22 cellular contexts compared by ENCODE assay signal in genomic region chr3:4509043-4509442, GRCh38. TPM values are rescaled to one million over a fixed set of nuclear protein-coding genes. Genes with fewer than 3 reads are reported as not detected.
DNase-seq lines count a peak whose midpoint lies in the region; ATAC-seq and TF ChIP-seq lines count a peak whose summit lies in the region.
"Had no signal": no experiment of that assay in that cellular context is flagged by ENCODE, and none has a peak within 500 bp of the region (broad histone marks: within the 10 kb centered on the region; RNA-seq: fewer than 3 reads in every experiment).

No MANE protein-coding gene starts in this region.

- H3K4me3 Mint-ChIP-seq in CD4-positive, CD25-positive, alpha-beta regulatory T cell, result no peak overlapping the region
- H3K4me3 Mint-ChIP-seq in memory B cell, result no peak overlapping the region
- H3K4me3 Mint-ChIP-seq in stimulated activated naive B cell treated with anti-CD40 and anti-IgM and Interleukin-4, amounts not matched to agents 10 μg/mL and 1 μg/mL and 100 μg/mL, for 72 hours, result peak overlapping the region; percentile 10 to 57
- H3K4me3 Mint-ChIP-seq: CD8-positive, alpha-beta memory T cell had no signal

- H3K36me3 ChIP-seq in CD4-positive, CD25-positive, alpha-beta regulatory T cell (ENCODE audit: control insufficient read depth, insufficient read depth, low read length), result no peaks in the 10 kb centered on the region
- H3K36me3 ChIP-seq in HEK293 (ENCODE audit: control insufficient read depth in 2 of 2, insufficient read depth in 1 of 2, low read length in 2 of 2) (no peaks in the 10 kb centered on the region), colonic mucosa (no peaks in the 10 kb centered on the region)
- H3K36me3 ChIP-seq: MG63 had no signal

- no peak for TF ChIP-seq CTCF in HEK293 (tag by site-specific recombination; IDR thresholded peaks at IDR 0.05)
- no peak for TF ChIP-seq CTCF in colonic mucosa (IDR thresholded peaks at IDR 0.05)

- intact Hi-C loops in colonic mucosa (cut with DNase I), result no loop called here

- no peak overlapping the region for H3K9ac ChIP-seq in colonic mucosa (ENCODE audit: low read depth in 2 of 2, low read length in 2 of 2)
- H3K9ac ChIP-seq: SK-N-SH had no signal

- peaks cover 5 to 56% (median 31%) of the 10 kb centered on the region in 4 donors for H3K4me1 Mint-ChIP-seq in CD4-positive, CD25-positive, alpha-beta regulatory T cell
- peaks cover 60% of the 10 kb centered on the region for H3K4me1 Mint-ChIP-seq in memory B cell
- H3K4me1 Mint-ChIP-seq in stimulated activated naive B cell treated with anti-CD40 and anti-IgM and Interleukin-4, amounts not matched to agents 10 μg/mL and 1 μg/mL and 100 μg/mL, for 72 hours, result peaks cover 74 to 98% of the 10 kb centered on the region in 2 donors

- DNase-seq in CD4-positive, CD25-positive, alpha-beta regulatory T cell, result no peak
- DNase-seq in memory B cell (ENCODE audit: low spot score in 2 of 2), result no peak
- no peak for DNase-seq in stimulated activated naive B cell treated with anti-CD40 and anti-IgM and Interleukin-4, amounts not matched to agents 10 μg/mL and 1 μg/mL and 100 μg/mL, for 72 hours
- no peak for DNase-seq in colonic mucosa
- DNase-seq in cerebellum (ENCODE audit: low spot score), result no peak
- DNase-seq: Calu3; CD8-positive, alpha-beta memory T cell; DMS79 treated with DMSO at 0.1 percent for 48 hours; GF-D8; HCEC 1CT; MG63; NCI-H1105 treated with DMSO at 0.1 percent for 48 hours; NCI-H146; NCI-H1930; NCI-H446; NCI-H524 treated with DMSO at 0.1 percent for 48 hours; NCI-H774; PC-3; SK-N-SH had no signal

- peaks cover 14% of the 10 kb centered on the region for H3K4me1 ChIP-seq in CD4-positive, CD25-positive, alpha-beta regulatory T cell (ENCODE audit: control insufficient read depth, insufficient read depth, low read length, poor library complexity, severe bottlenecking)
- H3K4me1 ChIP-seq in HEK293 (ENCODE audit: control insufficient read depth, insufficient read depth, low read length), result peaks cover 12% of the 10 kb centered on the region
- peaks cover 7% of the 10 kb centered on the region for H3K4me1 ChIP-seq in colonic mucosa

- no peak for ATAC-seq in CD4-positive, CD25-positive, alpha-beta regulatory T cell (ENCODE audit: low read depth in 2 of 2)
- ATAC-seq in memory B cell (ENCODE audit: low read depth) (no peak), HG03432 (IDR thresholded peaks at IDR 0.05; ENCODE audit: unreplicated experiment) (no peak)
- no peak for ATAC-seq in stimulated activated naive B cell treated with anti-CD40 and anti-IgM and Interleukin-4, amounts not matched to agents 10 μg/mL and 1 μg/mL and 100 μg/mL, for 72 hours (replicated peaks)
- ATAC-seq: PC-3 had no signal

- H3K27me3 Mint-ChIP-seq in CD4-positive, CD25-positive, alpha-beta regulatory T cell, result no peaks in the 10 kb centered on the region
- no peaks in the 10 kb centered on the region for H3K27me3 Mint-ChIP-seq in memory B cell
- H3K27me3 Mint-ChIP-seq in stimulated activated naive B cell treated with anti-CD40 and anti-IgM and Interleukin-4, amounts not matched to agents 10 μg/mL and 1 μg/mL and 100 μg/mL, for 72 hours, result no peaks in the 10 kb centered on the region
- H3K27me3 Mint-ChIP-seq: CD8-positive, alpha-beta memory T cell had no signal

- H3K27ac Mint-ChIP-seq in CD4-positive, CD25-positive, alpha-beta regulatory T cell, result peak overlapping the region in 2 of 3 donors; percentile 11
- H3K27ac Mint-ChIP-seq in memory B cell, result peak overlapping the region; percentile 82
- H3K27ac Mint-ChIP-seq in stimulated activated naive B cell treated with anti-CD40 and anti-IgM and Interleukin-4, amounts not matched to agents 10 μg/mL and 1 μg/mL and 100 μg/mL, for 72 hours, result peak overlapping the region; percentile 77

- POLR2A ChIA-PET in HEK293 (lab: Yijun Ruan, JAX), result interaction anchor here (1.1 kb wide), 1 partner anchor 14 kb away, joined by 3 read pairs; no protein-coding TSS in a partner anchor

- H3K9me3 Mint-ChIP-seq in CD4-positive, CD25-positive, alpha-beta regulatory T cell, result no peaks in the 10 kb centered on the region
- no peaks in the 10 kb centered on the region for H3K9me3 Mint-ChIP-seq in memory B cell
- H3K9me3 Mint-ChIP-seq in stimulated activated naive B cell treated with anti-CD40 and anti-IgM and Interleukin-4, amounts not matched to agents 10 μg/mL and 1 μg/mL and 100 μg/mL, for 72 hours, result no peaks in the 10 kb centered on the region
- H3K9me3 Mint-ChIP-seq: CD8-positive, alpha-beta memory T cell had no signal

- peaks cover 14% of the 10 kb centered on the region for H3K36me3 Mint-ChIP-seq in CD4-positive, CD25-positive, alpha-beta regulatory T cell
- peaks cover 15% of the 10 kb centered on the region for H3K36me3 Mint-ChIP-seq in memory B cell
- H3K36me3 Mint-ChIP-seq in stimulated activated naive B cell treated with anti-CD40 and anti-IgM and Interleukin-4, amounts not matched to agents 10 μg/mL and 1 μg/mL and 100 μg/mL, for 72 hours, result peaks cover 48 to 56% of the 10 kb centered on the region in 2 donors

- H3K27ac ChIP-seq in CD4-positive, CD25-positive, alpha-beta regulatory T cell (ENCODE audit: insufficient read depth, low read length, poor library complexity, severe bottlenecking), result no peak overlapping the region
- H3K27ac ChIP-seq in HEK293 (ENCODE audit: extremely low read depth, low read depth, low read length), result no peak overlapping the region
- H3K27ac ChIP-seq in colonic mucosa, result no peak overlapping the region
- H3K27ac ChIP-seq: C4-2B had no signal

- no peak overlapping the region for H3K4me3 ChIP-seq in CD4-positive, CD25-positive, alpha-beta regulatory T cell (ENCODE audit: low read depth, low read length)
- no peak overlapping the region for H3K4me3 ChIP-seq in HEK293 (ENCODE audit: low read depth, low read length)
- no peak overlapping the region for H3K4me3 ChIP-seq in colonic mucosa
- H3K4me3 ChIP-seq: MG63 had no signal

- CTCF ChIA-PET in HEK293 (lab: Yijun Ruan, JAX), result no interaction called here

- H3K27me3 ChIP-seq in CD4-positive, CD25-positive, alpha-beta regulatory T cell (ENCODE audit: control insufficient read depth, insufficient read depth, low read length), result no peaks in the 10 kb centered on the region
- no peaks in the 10 kb centered on the region for H3K27me3 ChIP-seq in colonic mucosa
- H3K27me3 ChIP-seq: MG63 had no signal

- H3K9me3 ChIP-seq in CD4-positive, CD25-positive, alpha-beta regulatory T cell (ENCODE audit: control insufficient read depth in 2 of 2, low read length in 2 of 2), result no peaks in the 10 kb centered on the region
- no peaks in the 10 kb centered on the region for H3K9me3 ChIP-seq in HEK293 (ENCODE audit: control insufficient read depth, insufficient read depth, low read depth, low read length)
- no peaks in the 10 kb centered on the region for H3K9me3 ChIP-seq in colonic mucosa
- H3K9me3 ChIP-seq: MG63, SK-N-SH had no signal

TF ChIP-seq in HEK293, 187 proteins besides CTCF, POLR2A, EP300 and RAD21:
- TF ChIP-seq SALL2 (tag by site-specific recombination; IDR thresholded peaks at IDR 0.05; ENCODE audit: borderline replicate concordance), result no peak
- no peak for TF ChIP-seq OVOL3 (tag by site-specific recombination; IDR thresholded peaks at IDR 0.05)
- TF ChIP-seq ZNF423 (tag by site-specific recombination; IDR thresholded peaks at IDR 0.05), result no peak
- no peak for TF ChIP-seq ZNF692 (tag by site-specific recombination; IDR thresholded peaks at IDR 0.05)
- no peak for TF ChIP-seq ZNF626 (tag by site-specific recombination; IDR thresholded peaks at IDR 0.05)
- TF ChIP-seq ZNF768 (tag by site-specific recombination; IDR thresholded peaks at IDR 0.05), result peak; percentile 39; the same call in 1 of the 2 replicates
- TF ChIP-seq ZNF747 (tag by site-specific recombination; IDR thresholded peaks at IDR 0.05), result no peak
- TF ChIP-seq, protein P1, sequence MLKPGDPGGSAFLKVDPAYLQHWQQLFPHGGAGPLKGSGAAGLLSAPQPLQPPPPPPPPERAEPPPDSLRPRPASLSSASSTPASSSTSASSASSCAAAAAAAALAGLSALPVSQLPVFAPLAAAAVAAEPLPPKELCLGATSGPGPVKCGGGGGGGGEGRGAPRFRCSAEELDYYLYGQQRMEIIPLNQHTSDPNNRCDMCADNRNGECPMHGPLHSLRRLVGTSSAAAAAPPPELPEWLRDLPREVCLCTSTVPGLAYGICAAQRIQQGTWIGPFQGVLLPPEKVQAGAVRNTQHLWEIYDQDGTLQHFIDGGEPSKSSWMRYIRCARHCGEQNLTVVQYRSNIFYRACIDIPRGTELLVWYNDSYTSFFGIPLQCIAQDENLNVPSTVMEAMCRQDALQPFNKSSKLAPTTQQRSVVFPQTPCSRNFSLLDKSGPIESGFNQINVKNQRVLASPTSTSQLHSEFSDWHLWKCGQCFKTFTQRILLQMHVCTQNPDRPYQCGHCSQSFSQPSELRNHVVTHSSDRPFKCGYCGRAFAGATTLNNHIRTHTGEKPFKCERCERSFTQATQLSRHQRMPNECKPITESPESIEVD (tag by site-specific recombination; IDR thresholded peaks at IDR 0.05), result no peak
TF ChIP-seq in HEK293: peak in this region for 1.

RNA-seq across cellular contexts. Expression of gene ITPR1, which starts 15.9 kb away (rescaled TPM):
- 97.5 TPM for total RNA-seq in CD4-positive, CD25-positive, alpha-beta regulatory T cell
- 10 to 100 TPM in 1 of 4 donors, 1 to 10 TPM in 3; 6.9 to 11.1 (median 8.6) TPM for polyA plus RNA-seq in CD4-positive, CD25-positive, alpha-beta regulatory T cell
- total RNA-seq in colonic mucosa (10 to 100 TPM in 1 of 2 donors, 1 to 10 TPM in 1; 7.0 to 18.2 TPM), cerebellum (632 TPM)

RNA-seq across cellular contexts. Expression of gene SUMF1, which starts 42.0 kb away (rescaled TPM):
- total RNA-seq in CD4-positive, CD25-positive, alpha-beta regulatory T cell, result 10.5 TPM
- 10 to 100 TPM; 21.2 to 28.0 (median 23.3) TPM for polyA plus RNA-seq in CD4-positive, CD25-positive, alpha-beta regulatory T cell
- total RNA-seq in colonic mucosa (10 to 100 TPM; 37.6 to 43.9 TPM), cerebellum (28.5 TPM)

Comparison
In these comparisons a context has a peak if more than half of its experiments do, and no peak if none do; other contexts are left out.
1. H3K27ac Mint-ChIP-seq: peak in every context shown above with its lines; median percentile 82 in memory B cell; 77 in stimulated activated naive B cell treated with anti-CD40 and anti-IgM and Interleukin-4, amounts not matched to agents 10 μg/mL and 1 μg/mL and 100 μg/mL, for 72 hours; 11 in CD4-positive, CD25-positive, alpha-beta regulatory T cell.
2. H3K4me3 Mint-ChIP-seq: peak in stimulated activated naive B cell treated with anti-CD40 and anti-IgM and Interleukin-4, amounts not matched to agents 10 μg/mL and 1 μg/mL and 100 μg/mL, for 72 hours (2 of 2); none in CD4-positive, CD25-positive, alpha-beta regulatory T cell (0 of 4) and memory B cell (single experiment).